In the genomic region with DNA sequence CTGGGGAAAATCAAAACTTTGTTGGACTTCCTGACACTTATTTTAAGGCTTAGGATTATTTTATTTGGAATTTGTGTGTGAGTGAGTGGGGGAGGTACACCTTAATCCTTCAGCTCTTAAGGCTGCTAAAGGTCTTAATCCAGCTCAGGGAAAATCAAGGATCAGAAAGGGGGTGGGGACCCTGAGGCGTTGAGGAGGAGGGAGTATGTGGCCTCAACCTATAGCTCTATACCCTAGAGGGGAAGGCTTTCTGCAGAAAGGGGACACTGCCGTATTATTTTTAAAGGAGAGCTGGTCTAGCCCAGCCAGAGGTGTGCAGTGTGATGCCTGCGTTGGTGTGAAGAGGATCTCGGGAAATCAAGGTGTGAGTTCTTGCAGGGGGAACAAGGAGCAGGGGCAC, we compare ENCODE assay signal across 17 cellular contexts. TPM values are rescaled to one million over a fixed set of nuclear protein-coding genes. Genes with fewer than 3 reads are reported as not detected.
DNase-seq lines count a peak whose midpoint lies in the region; ATAC-seq and TF ChIP-seq lines count a peak whose summit lies in the region.
"Had no signal": no experiment of that assay in that cellular context is flagged by ENCODE, and none has a peak within 500 bp of the region (broad histone marks: within the 10 kb centered on the region; RNA-seq: fewer than 3 reads in every experiment).

No MANE protein-coding gene starts in this region.

- POLR2A ChIA-PET in PC-3 (lab: Charles Lee; ENCODE audit: unreplicated experiment), result interaction anchor here (0.6 kb wide), 1 partner anchor 14 kb away, joined by 3 read pairs; no protein-coding TSS in a partner anchor

- no peaks in the 10 kb centered on the region for H3K9me3 Mint-ChIP-seq in chondrocyte (ENCODE audit: low read depth)
- H3K9me3 Mint-ChIP-seq in nephron, result no peaks in the 10 kb centered on the region
- H3K9me3 Mint-ChIP-seq: activated naive CD4-positive, alpha-beta T cell treated with anti-CD3 and anti-CD28 coated beads for 36 hours; endodermal cell had no signal

- H3K4me1 Mint-ChIP-seq in chondrocyte (ENCODE audit: low read depth) (peaks cover 45% of the 10 kb centered on the region), nephron (peaks cover 61% of the 10 kb centered on the region)

- no peaks in the 10 kb centered on the region for H3K27me3 ChIP-seq in PC-3 (ENCODE audit: low read length)
- H3K27me3 ChIP-seq in thyroid gland, result no peaks in the 10 kb centered on the region
- H3K27me3 ChIP-seq: BE2C, gastroesophageal sphincter had no signal

- no peak for TF ChIP-seq POLR2A in thyroid gland (IDR thresholded peaks at IDR 0.05)

- DNase-seq in PC-3 (no peak), chondrocyte (ENCODE audit: low spot score) (no peak), thyroid gland (no peak), left lobe of liver (ENCODE audit: low spot score) (no peak), AG08396 (ENCODE audit: low spot score) (no peak), putamen (ENCODE audit: low spot score) (no peak), C1 segment of cervical spinal cord (lab: John Stamatoyannopoulos, UW) (no peak)
- DNase-seq: activated CD4-positive, CD25-positive, alpha-beta regulatory T cell treated with anti-CD3 and anti-CD28 coated beads, Interleukin-2, amount 50 U/mL, for 72 hours; activated naive CD4-positive, alpha-beta T cell treated with anti-CD3 and anti-CD28 coated beads for 36 hours; BE2C; endodermal cell; KBM-7; NCI-H1048; NCI-H748 treated with DMSO at 0.1 percent for 48 hours; stimulated activated CD4-positive, alpha-beta T cell treated with anti-CD3 and anti-CD28 coated beads, Interleukin-15, amount 100 ng/mL, for 24 hours had no signal

- peaks cover 9% of the 10 kb centered on the region for H3F3A ChIP-seq in PC-3 (ENCODE audit: low read length, unreplicated experiment)

- H3K4me1 ChIP-seq in PC-3 (ENCODE audit: insufficient read depth, low read length) (peaks cover 58% of the 10 kb centered on the region), thyroid gland (peaks cover 68 to 77% of the 10 kb centered on the region in 2 donors)

- H4K20me1 ChIP-seq in PC-3 (ENCODE audit: low read length), result no peaks in the 10 kb centered on the region

- H3K79me2 ChIP-seq in PC-3 (ENCODE audit: low read length), result no peaks in the 10 kb centered on the region

- H3K27me3 Mint-ChIP-seq in chondrocyte (ENCODE audit: low read depth), result no peaks in the 10 kb centered on the region
- H3K27me3 Mint-ChIP-seq in nephron (ENCODE audit: low read depth), result peaks cover 3% of the 10 kb centered on the region

- H3K27ac Mint-ChIP-seq in chondrocyte (ENCODE audit: unreplicated experiment) (peak overlapping the region; percentile 82), nephron (peak overlapping the region; percentile 78 to 97 (median 92))
- H3K27ac Mint-ChIP-seq: activated naive CD4-positive, alpha-beta T cell treated with anti-CD3 and anti-CD28 coated beads for 36 hours; endodermal cell had no signal

- H3K9me3 ChIP-seq in PC-3 (ENCODE audit: low read length) (no peaks in the 10 kb centered on the region), thyroid gland (no peaks in the 10 kb centered on the region)
- H3K9me3 ChIP-seq: BE2C, gastroesophageal sphincter had no signal

- no peaks in the 10 kb centered on the region for H3K36me3 Mint-ChIP-seq in chondrocyte (ENCODE audit: low read depth)
- no peaks in the 10 kb centered on the region for H3K36me3 Mint-ChIP-seq in nephron (ENCODE audit: low read depth)

- 68 to 80% methylated on average over 4 of the region's 4 CpGs for WGBS in thyroid gland, 2 donors

- no peak overlapping the region; the same call in 1 of the 2 replicates for H2AFZ ChIP-seq in PC-3 (ENCODE audit: low read length)

- H3K36me3 ChIP-seq in PC-3 (ENCODE audit: low read depth, low read length) (no peaks in the 10 kb centered on the region), thyroid gland (no peaks in the 10 kb centered on the region)
- H3K36me3 ChIP-seq: BE2C, gastroesophageal sphincter had no signal

- H3K4me3 Mint-ChIP-seq in chondrocyte (ENCODE audit: unreplicated experiment) (no peak overlapping the region), nephron (no peak overlapping the region)
- H3K4me3 Mint-ChIP-seq: activated naive CD4-positive, alpha-beta T cell treated with anti-CD3 and anti-CD28 coated beads for 36 hours; endodermal cell had no signal

- no peak for ATAC-seq in PC-3
- ATAC-seq in left lobe of liver, result no peak

- H3K27ac ChIP-seq in PC-3 (ENCODE audit: low read length) (peak overlapping the region; percentile 74), thyroid gland (peak overlapping the region; percentile 81 to 97 (median 86))

- TF ChIP-seq CTCF in PC-3 (conservative IDR thresholded peaks at IDR 0.05; ENCODE audit: low read depth, low read length), result no peak
- no peak for TF ChIP-seq CTCF in chondrocyte (IDR thresholded peaks at IDR 0.05)
- no peak for TF ChIP-seq CTCF in nephron (IDR thresholded peaks at IDR 0.05; ENCODE audit: unreplicated experiment in 3 of 3)
- no peak for TF ChIP-seq CTCF in thyroid gland (IDR thresholded peaks at IDR 0.05)

- intact Hi-C loops in PC-3 (cut with micrococcal nuclease), result no loop called here
- intact Hi-C loops in thyroid gland (cut with DNase I), result no loop called here

- CTCF ChIA-PET in PC-3 (lab: Charles Lee), result interaction anchor here (0.6 kb wide), 1 partner anchor 94 kb away, joined by 6 read pairs; no protein-coding TSS in a partner anchor

- peak overlapping the region; percentile 71 for H3K4me2 ChIP-seq in PC-3 (ENCODE audit: low read length)

- no TSS peak for BruUV-seq in PC-3 (replicated peaks; lab: Mats Ljungman, UMichigan)

- peak overlapping the region; percentile 1; the same call in 1 of the 2 replicates for H3K9ac ChIP-seq in PC-3 (ENCODE audit: low read length)

- no peaks in the 10 kb centered on the region for H3K9me2 ChIP-seq in PC-3 (replicated peaks; ENCODE audit: low read length)

- no peak overlapping the region for H3K4me3 ChIP-seq in PC-3 (ENCODE audit: low read length)
- H3K4me3 ChIP-seq in thyroid gland (replicated peaks in 1 of 3), result no peak overlapping the region
- H3K4me3 ChIP-seq: gastroesophageal sphincter had no signal

RNA-seq across cellular contexts. Expression of gene IRF2BPL, which starts 20.0 kb away (rescaled TPM):
- total RNA-seq in PC-3 (2014; rRNA removed), result 113 and 146 TPM in 2 replicates
- total RNA-seq in chondrocyte, result 56.0 to 61.9 TPM (median 56.7 TPM) in 3 replicates
- total RNA-seq in thyroid gland, result 100 to 1,000 TPM in 1 of 4 donors, 10 to 100 TPM in 3; 43.9 to 103 (median 78.4) TPM
- 18.1 TPM for total RNA-seq in left lobe of liver
